ENCODE assay signal across 26 cellular contexts in genomic region chr9:121960665-121961064, GRCh38.
"Had no signal": no experiment of that assay in that cellular context is flagged by ENCODE, and none has a peak within 500 bp of the region (broad histone marks: within the 10 kb centered on the region; RNA-seq: fewer than 3 reads in every experiment).

No MANE protein-coding gene starts in this region.

- DNase-seq: activated CD4-positive, alpha-beta T cell treated with anti-CD3 and anti-CD28 coated beads for 4 hours; activated CD4-positive, alpha-beta T cell treated with anti-CD3 and anti-CD28 coated beads, Interleukin-2, amount 50 U/mL, for 4 hours; activated CD8-positive, alpha-beta memory T cell treated with anti-CD3 and anti-CD28 coated beads for 24 hours; activated effector memory CD4-positive, alpha-beta T cell treated with Interleukin-2 at 50 U/mL for 16 hours; activated naive CD4-positive, alpha-beta T cell treated with Interleukin-2 at 50 U/mL for 16 hours; anterior cingulate cortex; dermis blood vessel endothelial cell; effector CD4-positive, alpha-beta T cell; esophagus squamous epithelium; foreskin melanocyte; left ventricle myocardium inferior; nephron progenitor cell; pancreas; psoas muscle; spleen; stimulated activated naive CD4-positive, alpha-beta T cell treated with Interleukin-2 at 50 U/mL for 16 hours; T-helper 9 cell had no signal

- H3K27me3 ChIP-seq: esophagus squamous epithelium, pancreas, right atrium auricular region, spleen, tibial nerve had no signal

- ATAC-seq: pancreas, psoas muscle had no signal

- H3K4me1 ChIP-seq: left ventricle myocardium inferior, pancreas, psoas muscle, right atrium auricular region, tibial nerve had no signal

- H3K27ac Mint-ChIP-seq: activated naive CD8-positive, alpha-beta T cell; nephron progenitor cell had no signal

- H3K27ac ChIP-seq: epithelial cell of prostate, esophagus squamous epithelium, left ventricle myocardium inferior, pancreas, psoas muscle, right atrium auricular region, spleen, tibial nerve, VCaP had no signal

- H3K4me3 Mint-ChIP-seq: activated naive CD8-positive, alpha-beta T cell; nephron progenitor cell had no signal

- H3K4me3 ChIP-seq: esophagus squamous epithelium, left ventricle myocardium inferior, pancreas, psoas muscle, right atrium auricular region, spleen, tibial nerve had no signal

- H3K36me3 ChIP-seq: esophagus squamous epithelium, left ventricle myocardium inferior, pancreas, right atrium auricular region, spleen had no signal

- H3K9me3 ChIP-seq: esophagus squamous epithelium, left ventricle myocardium inferior, pancreas, psoas muscle, right atrium auricular region, spleen, tibial nerve had no signal

- H3K9me3 Mint-ChIP-seq: nephron progenitor cell had no signal

- FAIRE-seq: bronchial epithelial cell, colon, endometrium, pancreas, TTC549 had no signal

- H3K27me3 Mint-ChIP-seq: activated naive CD8-positive, alpha-beta T cell had no signal
